ENCODE assay signal across 13 cellular contexts in genomic region chr14:104967144-104967413, GRCh38. TPM values are rescaled to one million over a fixed set of nuclear protein-coding genes. Genes with fewer than 3 reads are reported as not detected.
DNase-seq lines count a peak whose midpoint lies in the region; ATAC-seq and TF ChIP-seq lines count a peak whose summit lies in the region.
"Had no signal": no experiment of that assay in that cellular context is flagged by ENCODE, and none has a peak within 500 bp of the region (broad histone marks: within the 10 kb centered on the region; RNA-seq: fewer than 3 reads in every experiment).

No MANE protein-coding gene starts in this region.

- H3K4me3 ChIP-seq in HUES6 (ENCODE audit: low read depth, low read length) (peak overlapping the region; percentile 39), esophagus (ENCODE audit: low read depth in 1 of 2, low read length in 2 of 2) (peak overlapping the region; percentile 77 to 81), mesenchymal stem cell (ENCODE audit: insufficient read depth in 1 of 2, low read depth in 1 of 2, low read length in 2 of 2) (peak overlapping the region in 1 of 2 experiments; percentile 98), testis (no peak overlapping the region)

- H3K9me3 ChIP-seq in HUES6 (ENCODE audit: control insufficient read depth, insufficient read depth, low read depth, low read length), result no peaks in the 10 kb centered on the region
- H3K9me3 ChIP-seq in esophagus (ENCODE audit: control insufficient read depth in 2 of 2, insufficient read depth in 1 of 2, low read depth in 1 of 2, low read length in 1 of 2), result no peaks in the 10 kb centered on the region
- no peaks in the 10 kb centered on the region for H3K9me3 ChIP-seq in mesenchymal stem cell (ENCODE audit: control insufficient read depth, low read length)
- no peaks in the 10 kb centered on the region for H3K9me3 ChIP-seq in testis

- peak overlapping the region; percentile 69 for H2AFZ ChIP-seq in mesenchymal stem cell (ENCODE audit: low read depth, low read length)

- no peak overlapping the region for H3K27ac Mint-ChIP-seq in stimulated activated naive B cell treated with anti-CD40 and anti-IgM and Interleukin-4, amounts not matched to agents 10 μg/mL and 1 μg/mL and 100 μg/mL, for 72 hours
- H3K27ac Mint-ChIP-seq: activated naive CD4-positive, alpha-beta T cell treated with anti-CD3 and anti-CD28 coated beads, Interleukin-2, amount 50 U/mL, for 72 hours; stimulated activated effector memory CD8-positive, alpha-beta T cell treated with anti-CD3 and anti-CD28 coated beads, Interleukin-12 subunit alpha, Interleukin-12 subunit beta, amount 100 ng/mL, for 72 hours had no signal

- H2BK120ac ChIP-seq in mesenchymal stem cell (ENCODE audit: low read depth, low read length), result no peak overlapping the region

- no peak for ATAC-seq in stimulated activated naive B cell treated with anti-CD40 and anti-IgM and Interleukin-4, amounts not matched to agents 10 μg/mL and 1 μg/mL and 100 μg/mL, for 72 hours (replicated peaks)
- ATAC-seq: activated naive CD4-positive, alpha-beta T cell treated with anti-CD3 and anti-CD28 coated beads, Interleukin-2, amount 50 U/mL, for 72 hours; stimulated activated effector memory CD8-positive, alpha-beta T cell treated with anti-CD3 and anti-CD28 coated beads, Interleukin-12 subunit alpha, Interleukin-12 subunit beta, amount 100 ng/mL, for 72 hours had no signal

- H3K27me3 ChIP-seq in HUES6 (ENCODE audit: control insufficient read depth, insufficient read depth, low read length) (peaks cover 11% of the 10 kb centered on the region), esophagus (ENCODE audit: control insufficient read depth in 1 of 2, insufficient read depth in 2 of 2, low read length in 2 of 2) (no peaks in the 10 kb centered on the region), mesenchymal stem cell (ENCODE audit: control insufficient read depth in 1 of 2, insufficient read depth in 1 of 2, low read length in 2 of 2) (no peaks in the 10 kb centered on the region), testis (no peaks in the 10 kb centered on the region)

- H3K27ac ChIP-seq in HUES6 (ENCODE audit: low read depth, low read length) (no peak overlapping the region), esophagus (ENCODE audit: low read depth in 2 of 2, low read length in 1 of 2) (peak overlapping the region; percentile 98 to 99), mesenchymal stem cell (ENCODE audit: low read length, poor library complexity, severe bottlenecking) (no peak overlapping the region), testis (peak overlapping the region; percentile 39 to 54)

- intact Hi-C loops in testis (cut with DNase I; ENCODE audit: low total_unique reads), result no loop called here

- H3K4me3 Mint-ChIP-seq in stimulated activated naive B cell treated with anti-CD40 and anti-IgM and Interleukin-4, amounts not matched to agents 10 μg/mL and 1 μg/mL and 100 μg/mL, for 72 hours, result peak overlapping the region in 1 of 2 donors; percentile 4
- H3K4me3 Mint-ChIP-seq: stimulated activated effector memory CD8-positive, alpha-beta T cell treated with anti-CD3 and anti-CD28 coated beads, Interleukin-12 subunit alpha, Interleukin-12 subunit beta, amount 100 ng/mL, for 72 hours had no signal

- H4K8ac ChIP-seq in mesenchymal stem cell (ENCODE audit: low read length), result no peak overlapping the region

- H3K36me3 ChIP-seq in HUES6 (ENCODE audit: control insufficient read depth, insufficient read depth, low read length) (no peaks in the 10 kb centered on the region), esophagus (ENCODE audit: control insufficient read depth in 2 of 2, insufficient read depth in 2 of 2, low read length in 1 of 2) (peaks cover 0 to 3% of the 10 kb centered on the region in 2 donors), mesenchymal stem cell (ENCODE audit: control insufficient read depth in 1 of 2, insufficient read depth in 2 of 2, low read depth in 1 of 2, low read length in 2 of 2) (peaks cover 17 to 34% of the 10 kb centered on the region in 2 experiments), testis (ENCODE audit: low read depth, missing control alignments) (no peaks in the 10 kb centered on the region)

- H2AK5ac ChIP-seq in mesenchymal stem cell (ENCODE audit: low read length, severe bottlenecking), result peak overlapping the region; percentile 27

- peak overlapping the region in 1 of 2 experiments; percentile 73 for H3K4ac ChIP-seq in mesenchymal stem cell (ENCODE audit: low read depth in 1 of 2, low read length in 2 of 2)

- no peak overlapping the region for H3K23ac ChIP-seq in mesenchymal stem cell (ENCODE audit: low read length in 2 of 2)

- H3K9ac ChIP-seq in HUES6 (ENCODE audit: low read length) (no peak overlapping the region), mesenchymal stem cell (ENCODE audit: low read length) (peak overlapping the region; percentile 91)

- H3K4me1 ChIP-seq in HUES6 (ENCODE audit: control insufficient read depth, insufficient read depth, low read length) (peaks cover 41% of the 10 kb centered on the region), esophagus (ENCODE audit: control insufficient read depth in 2 of 2, insufficient read depth in 2 of 2, low read length in 1 of 2) (peaks cover 9 to 40% of the 10 kb centered on the region in 2 donors), mesenchymal stem cell (ENCODE audit: control insufficient read depth, insufficient read depth, low read depth, low read length) (peaks cover 65% of the 10 kb centered on the region), testis (peaks cover 16% of the 10 kb centered on the region)

- peak overlapping the region; percentile 82 for H3K4me2 ChIP-seq in mesenchymal stem cell (ENCODE audit: low read length, poor library complexity, severe bottlenecking)

- no peaks in the 10 kb centered on the region for H3K9me3 Mint-ChIP-seq in stimulated activated naive B cell treated with anti-CD40 and anti-IgM and Interleukin-4, amounts not matched to agents 10 μg/mL and 1 μg/mL and 100 μg/mL, for 72 hours
- H3K9me3 Mint-ChIP-seq: activated naive CD4-positive, alpha-beta T cell treated with anti-CD3 and anti-CD28 coated beads, Interleukin-2, amount 50 U/mL, for 72 hours; stimulated activated effector memory CD8-positive, alpha-beta T cell treated with anti-CD3 and anti-CD28 coated beads, Interleukin-12 subunit alpha, Interleukin-12 subunit beta, amount 100 ng/mL, for 72 hours had no signal

- H3K14ac ChIP-seq in mesenchymal stem cell (ENCODE audit: low read length in 2 of 2), result peak overlapping the region in 1 of 2 experiments; percentile 97

- TF ChIP-seq POLR2A in testis (IDR thresholded peaks at IDR 0.05), result no peak

- H4K91ac ChIP-seq in mesenchymal stem cell (ENCODE audit: low read length), result no peak overlapping the region

- H3K79me1 ChIP-seq in mesenchymal stem cell (replicated peaks; ENCODE audit: low read length, poor library complexity, severe bottlenecking), result peaks cover 25% of the 10 kb centered on the region

- no peak for TF ChIP-seq CTCF in testis (IDR thresholded peaks at IDR 0.05)

- no peak overlapping the region for H2BK5ac ChIP-seq in mesenchymal stem cell (ENCODE audit: low read depth, low read length, poor library complexity, severe bottlenecking)

- 23 to 30% methylated on average over 7 of the region's 7 CpGs for WGBS in esophagus, 2 donors
- 49% methylated on average over 5 of the region's 7 CpGs for WGBS in mesenchymal stem cell
- 34 to 47% methylated on average over 3 to 5 of the region's 7 CpGs for WGBS in testis, 2 donors

- peaks cover 12 to 16% of the 10 kb centered on the region in 2 donors for H3K4me1 Mint-ChIP-seq in stimulated activated naive B cell treated with anti-CD40 and anti-IgM and Interleukin-4, amounts not matched to agents 10 μg/mL and 1 μg/mL and 100 μg/mL, for 72 hours
- H3K4me1 Mint-ChIP-seq: stimulated activated effector memory CD8-positive, alpha-beta T cell treated with anti-CD3 and anti-CD28 coated beads, Interleukin-12 subunit alpha, Interleukin-12 subunit beta, amount 100 ng/mL, for 72 hours had no signal

- H2BK12ac ChIP-seq in mesenchymal stem cell (ENCODE audit: low read length in 2 of 2), result peak overlapping the region in 1 of 2 experiments; percentile 97

- H3K27me3 Mint-ChIP-seq in stimulated activated naive B cell treated with anti-CD40 and anti-IgM and Interleukin-4, amounts not matched to agents 10 μg/mL and 1 μg/mL and 100 μg/mL, for 72 hours, result peaks cover 20 to 31% of the 10 kb centered on the region in 2 donors

- H3K36me3 Mint-ChIP-seq in stimulated activated naive B cell treated with anti-CD40 and anti-IgM and Interleukin-4, amounts not matched to agents 10 μg/mL and 1 μg/mL and 100 μg/mL, for 72 hours, result no peaks in the 10 kb centered on the region
- H3K36me3 Mint-ChIP-seq: activated naive CD4-positive, alpha-beta T cell treated with anti-CD3 and anti-CD28 coated beads, Interleukin-2, amount 50 U/mL, for 72 hours; stimulated activated effector memory CD8-positive, alpha-beta T cell treated with anti-CD3 and anti-CD28 coated beads, Interleukin-12 subunit alpha, Interleukin-12 subunit beta, amount 100 ng/mL, for 72 hours had no signal

- H3K18ac ChIP-seq in mesenchymal stem cell (ENCODE audit: low read depth in 1 of 2, low read length in 2 of 2), result peak overlapping the region in 1 of 2 experiments; percentile 98

- no peak overlapping the region for H2BK15ac ChIP-seq in mesenchymal stem cell (ENCODE audit: low read depth, poor library complexity, severe bottlenecking)

- DNase-seq in mesenchymal stem cell (no peak), testis (no peak), NCI-H2227 (lab: John Stamatoyannopoulos, UW; ENCODE audit: unreplicated experiment) (no peak)
- no peak for DNase-seq in stimulated activated CD8-positive, alpha-beta memory T cell treated with anti-CD3 and anti-CD28 coated beads, Interleukin-4, amount 100 ng/mL, for 48 hours
- DNase-seq in activated T-cell treated with anti-CD3 and anti-CD28 coated beads, Interleukin-2, amount 50 U/mL, for 1 hour, result no peak
- no peak for DNase-seq in stimulated activated naive B cell treated with anti-CD40 and anti-IgM and Interleukin-4, amounts not matched to agents 10 μg/mL and 1 μg/mL and 100 μg/mL, for 72 hours

RNA-seq across cellular contexts. Expression of gene AHNAK2, which starts 11.1 kb away (rescaled TPM):
- polyA plus RNA-seq in esophagus (100 to 1,000 TPM in 1 of 2 donors, 10 to 100 TPM in 1; 67.4 to 104 TPM), testis (ENCODE audit: insufficient read depth, low read depth, low replicate concordance) (15.1 TPM)
- polyA plus RNA-seq in mesenchymal stem cell (2013, experiment 1 of 2), result 21.6 TPM
- 19.4 TPM for polyA plus RNA-seq in mesenchymal stem cell (2013, experiment 2 of 2)
- total RNA-seq in testis, result 10 to 100 TPM; 10.8 to 12.8 TPM

RNA-seq across cellular contexts. Expression of gene CLBA1, which starts 18.5 kb away (rescaled TPM):
- 1 to 10 TPM; 6.5 to 8.3 TPM for polyA plus RNA-seq in esophagus
- polyA plus RNA-seq in mesenchymal stem cell (2013, experiment 1 of 2), result 5.1 TPM
- 5.4 TPM for polyA plus RNA-seq in mesenchymal stem cell (2013, experiment 2 of 2)
- total RNA-seq in testis, result 10 to 100 TPM; 27.6 to 53.9 TPM
- polyA plus RNA-seq in testis (ENCODE audit: insufficient read depth, low read depth, low replicate concordance), result 47.6 TPM

RNA-seq across cellular contexts. Expression of gene PLD4, which starts 42.4 kb away (rescaled TPM):
- polyA plus RNA-seq in esophagus (under 1 TPM; 0.53 to 0.65 TPM), testis (ENCODE audit: insufficient read depth, low read depth, low replicate concordance) (1.2 TPM)
- 0.01 TPM for polyA plus RNA-seq in mesenchymal stem cell (2013, experiment 1 of 2)
- not detected for polyA plus RNA-seq in mesenchymal stem cell (2013, experiment 2 of 2)
- total RNA-seq in testis, result 1 to 10 TPM; 1.1 to 1.7 TPM
- total RNA-seq: activated CD8-positive, alpha-beta memory T cell treated with anti-CD3 and anti-CD28 coated beads for 36 hours; fibroblast of villous mesenchyme; G401 had no signal

RNA-seq across cellular contexts. Expression of gene CDCA4, which starts 53.8 kb away (rescaled TPM):
- polyA plus RNA-seq in esophagus (10 to 100 TPM; 23.5 to 24.7 TPM), testis (ENCODE audit: insufficient read depth, low read depth, low replicate concordance) (18.3 TPM)
- 8.8 TPM for polyA plus RNA-seq in mesenchymal stem cell (2013, experiment 1 of 2)
- 8.9 TPM for polyA plus RNA-seq in mesenchymal stem cell (2013, experiment 2 of 2)
- total RNA-seq in testis, result 10 to 100 TPM; 26.2 to 27.5 TPM

Comparison
In these comparisons a context has a peak if more than half of its experiments do, and no peak if none do; other contexts are left out.
1. H3K27ac ChIP-seq: peak in esophagus (2 of 2) and testis (2 of 2); none in HUES6 (single experiment) and mesenchymal stem cell (single experiment).
2. H3K4me3 ChIP-seq: peak in HUES6 (single experiment) and esophagus (2 of 2); none in testis (0 of 2).